In genomic region chr19:11587973-11588631, GRCh38 we compare ENCODE assay signal across 10 cellular contexts. TPM values are rescaled to one million over a fixed set of nuclear protein-coding genes. Genes with fewer than 3 reads are reported as not detected.
DNase-seq lines count a peak whose midpoint lies in the region; ATAC-seq, FAIRE-seq and TF ChIP-seq lines count a peak whose summit lies in the region.
"Had no signal": no experiment of that assay in that cellular context is flagged by ENCODE, and none has a peak within 500 bp of the region (broad histone marks: within the 10 kb centered on the region; RNA-seq: fewer than 3 reads in every experiment).

No MANE protein-coding gene starts in this region.

- H3K9me3 ChIP-seq in CD4-positive, alpha-beta memory T cell (ENCODE audit: control insufficient read depth in 1 of 2, low read length in 2 of 2): no peaks in the 10 kb centered on the region
- H3K9me3 ChIP-seq in astrocyte (ENCODE audit: insufficient read depth, low read depth, low read length) (no peaks in the 10 kb centered on the region), neural cell (ENCODE audit: low read length) (no peaks in the 10 kb centered on the region)
- H3K9me3 ChIP-seq: neutrophil had no signal

- no peak for TF ChIP-seq CTCF in astrocyte (IDR thresholded peaks at IDR 0.05; ENCODE audit: insufficient read depth, low read depth, low read length)
- no peak for TF ChIP-seq CTCF in neural cell (IDR thresholded peaks at IDR 0.05; ENCODE audit: poor library complexity, severe bottlenecking)

- no peak overlapping the region for H2AFZ ChIP-seq in astrocyte (ENCODE audit: low read depth, low read length)
- H2AFZ ChIP-seq in neural cell (ENCODE audit: low read depth, low read length): no peak overlapping the region

- no peak overlapping the region for H3K4me3 ChIP-seq in CD4-positive, alpha-beta memory T cell (ENCODE audit: low read length in 2 of 2)
- H3K4me3 ChIP-seq in astrocyte (ENCODE audit: insufficient read depth, low read depth, low read length): no peak overlapping the region
- H3K4me3 ChIP-seq in neural cell (ENCODE audit: low read length): no peak overlapping the region

- H3K9ac ChIP-seq in astrocyte (ENCODE audit: low read length) (no peak overlapping the region), neural cell (ENCODE audit: low read length) (peak overlapping the region; percentile 10)

- DNase-seq in CD4-positive, alpha-beta memory T cell: no peak
- DNase-seq in astrocyte (ENCODE audit: low read depth): no peak
- DNase-seq in NAMALWA (ENCODE audit: low spot score): no peak
- no peak for DNase-seq in activated CD4-positive, alpha-beta T cell treated with anti-CD3 and anti-CD28 coated beads for 4 hours
- DNase-seq in kidney glomerular epithelial cell (lab: John Stamatoyannopoulos, UW): no peak

- H3K79me2 ChIP-seq in astrocyte (ENCODE audit: insufficient read depth, low read length) (no peaks in the 10 kb centered on the region), neural cell (replicated peaks; ENCODE audit: insufficient read depth, low read length) (no peaks in the 10 kb centered on the region)

- peak overlapping the region; percentile 40 for H3K4me2 ChIP-seq in astrocyte (ENCODE audit: low read length)
- H3K4me2 ChIP-seq in neural cell (ENCODE audit: low read length): no peak overlapping the region

- peak overlapping the region in 4 of 7 donors; percentile 22 to 86 (median 58) for H3K27ac Mint-ChIP-seq in CD4-positive, alpha-beta memory T cell
- H3K27ac Mint-ChIP-seq in IgD-negative memory B cell (peak overlapping the region in 2 of 3 donors; percentile 39 to 58), astrocyte (ENCODE audit: unreplicated experiment) (no peak overlapping the region)

- no peak overlapping the region for H3K27ac ChIP-seq in CD4-positive, alpha-beta memory T cell (ENCODE audit: low read depth, low read length)
- H3K27ac ChIP-seq in astrocyte (ENCODE audit: low read depth, low read length) (no peak overlapping the region), neural cell (ENCODE audit: low read length) (no peak overlapping the region)
- H3K27ac ChIP-seq: neutrophil had no signal

- intact Hi-C loops in CD4-positive, alpha-beta memory T cell (cut with micrococcal nuclease): loop anchor here (1.0 kb wide), 5 partner anchors 28 to 295 kb away; no protein-coding TSS in a partner anchor

- peaks cover 3% of the 10 kb centered on the region for H3K4me1 ChIP-seq in CD4-positive, alpha-beta memory T cell (ENCODE audit: insufficient read depth, low read length)
- H3K4me1 ChIP-seq in astrocyte (ENCODE audit: insufficient read depth, low read length): no peaks in the 10 kb centered on the region

- H3K27me3 Mint-ChIP-seq in CD4-positive, alpha-beta memory T cell: peaks cover 0 to 2% of the 10 kb centered on the region in 2 donors
- no peaks in the 10 kb centered on the region for H3K27me3 Mint-ChIP-seq in IgD-negative memory B cell
- peaks cover 6% of the 10 kb centered on the region for H3K27me3 Mint-ChIP-seq in astrocyte (ENCODE audit: low read depth, unreplicated experiment)

- no peak overlapping the region for H3K4me3 Mint-ChIP-seq in CD4-positive, alpha-beta memory T cell
- H3K4me3 Mint-ChIP-seq in IgD-negative memory B cell (peak overlapping the region in 1 of 4 donors; percentile 60), astrocyte (ENCODE audit: unreplicated experiment) (no peak overlapping the region)

- no peak for TF ChIP-seq EP300 in neural cell (conservative IDR thresholded peaks at IDR 0.05; ENCODE audit: poor library complexity, severe bottlenecking)

- no peak for ATAC-seq in HG02938 (IDR thresholded peaks at IDR 0.05; ENCODE audit: unreplicated experiment)

- no peaks in the 10 kb centered on the region for H4K20me1 ChIP-seq in astrocyte (ENCODE audit: insufficient read depth, low read length)
- H4K20me1 ChIP-seq in neural cell (ENCODE audit: insufficient read depth): no peaks in the 10 kb centered on the region

- H3K36me3 Mint-ChIP-seq in CD4-positive, alpha-beta memory T cell: no peaks in the 10 kb centered on the region
- peaks cover 2% of the 10 kb centered on the region for H3K36me3 Mint-ChIP-seq in IgD-negative memory B cell
- H3K36me3 Mint-ChIP-seq in astrocyte (ENCODE audit: low read depth, unreplicated experiment): no peaks in the 10 kb centered on the region

- no peaks in the 10 kb centered on the region for H3K36me3 ChIP-seq in CD4-positive, alpha-beta memory T cell (ENCODE audit: insufficient read depth, low read length)
- H3K36me3 ChIP-seq in astrocyte (ENCODE audit: insufficient read depth, low read length): no peaks in the 10 kb centered on the region
- H3K36me3 ChIP-seq in neural cell (ENCODE audit: insufficient read depth, low read length): no peaks in the 10 kb centered on the region
- H3K36me3 ChIP-seq: neutrophil had no signal

- POLR2A ChIA-PET in CD4-positive, alpha-beta memory T cell (lab: Charles Lee; ENCODE audit: partially characterized antibody): interaction anchor here (0.7 to 1.2 kb wide), 2 partner anchors 9 to 29 kb away, joined by 3 read pairs; partner anchors contain the start of genes ELOF1 and ZNF627

- no peaks in the 10 kb centered on the region for H3K9me2 ChIP-seq in neural cell (ENCODE audit: insufficient read depth, low read length)

- H3K4me1 Mint-ChIP-seq in CD4-positive, alpha-beta memory T cell: peaks cover 0 to 10% (median 1%) of the 10 kb centered on the region in 4 donors
- H3K4me1 Mint-ChIP-seq in IgD-negative memory B cell: peaks cover 16 to 26% (median 25%) of the 10 kb centered on the region in 3 donors
- no peaks in the 10 kb centered on the region for H3K4me1 Mint-ChIP-seq in astrocyte (ENCODE audit: low read depth, unreplicated experiment)

- H3K9me3 Mint-ChIP-seq in CD4-positive, alpha-beta memory T cell: no peaks in the 10 kb centered on the region
- H3K9me3 Mint-ChIP-seq in IgD-negative memory B cell (peaks cover 0 to 2% (median 0%) of the 10 kb centered on the region in 3 donors), astrocyte (ENCODE audit: unreplicated experiment) (peaks cover 1% of the 10 kb centered on the region)

- CTCF ChIA-PET in CD4-positive, alpha-beta memory T cell (lab: Charles Lee; ENCODE audit: partially characterized antibody): interaction anchor here (0.8 to 6.4 kb wide), 9 partner anchors 8 to 462 kb away, joined by 3 to 38 read pairs (median 3); no protein-coding TSS in a partner anchor

- TF ChIP-seq RAD21 in neural cell (conservative IDR thresholded peaks at IDR 0.05): peak; percentile 10

- FAIRE-seq in astrocyte (lab: Jason Lieb, UNC): no peak
- FAIRE-seq: colon had no signal

- no peaks in the 10 kb centered on the region for H3F3A ChIP-seq in neural cell (ENCODE audit: insufficient read depth, low read length, poor library complexity, severe bottlenecking)

- no peaks in the 10 kb centered on the region for H3K27me3 ChIP-seq in CD4-positive, alpha-beta memory T cell (ENCODE audit: insufficient read depth, low read length)
- H3K27me3 ChIP-seq in astrocyte (ENCODE audit: insufficient read depth, low read length) (no peaks in the 10 kb centered on the region), neural cell (ENCODE audit: insufficient read depth, low read depth, low read length) (no peaks in the 10 kb centered on the region)
- H3K27me3 ChIP-seq: neutrophil had no signal

TF ChIP-seq in neural cell, 6 proteins besides CTCF, POLR2A, EP300 and RAD21 (continues in another document):
- TF ChIP-seq POLR2AphosphoS5 (IDR thresholded peaks at IDR 0.05): no peak
- TF ChIP-seq EZH2 (IDR thresholded peaks at IDR 0.05; ENCODE audit: borderline replicate concordance, insufficient read depth, low read length, poor library complexity, severe bottlenecking): no peak
- no peak for TF ChIP-seq SMC3 (conservative IDR thresholded peaks at IDR 0.05; ENCODE audit: poor library complexity)
- TF ChIP-seq TAF1 (IDR thresholded peaks at IDR 0.05; ENCODE audit: low read depth): no peak

RNA-seq across cellular contexts. Expression of gene ZNF627, which starts 9.2 kb away (rescaled TPM):
- 10 to 100 TPM; 11.5 to 12.6 TPM for total RNA-seq in CD4-positive, alpha-beta memory T cell
- 10 to 100 TPM in 1 of 2 donors, 1 to 10 TPM in 1; 6.8 to 10.3 TPM for polyA plus RNA-seq in CD4-positive, alpha-beta memory T cell
- polyA plus RNA-seq in IgD-negative memory B cell (7.7 TPM), neural cell (84.3 and 91.6 TPM in 2 replicates)
- total RNA-seq in astrocyte: 20.4 and 20.5 TPM in 2 replicates
- 206 and 211 TPM in 2 replicates for polyA minus RNA-seq in neural cell

RNA-seq across cellular contexts. Expression of gene ACP5, which starts 10.7 kb away (rescaled TPM):
- total RNA-seq in CD4-positive, alpha-beta memory T cell: 10 to 100 TPM; 26.8 to 30.3 TPM
- 10 to 100 TPM; 16.9 to 23.8 TPM for polyA plus RNA-seq in CD4-positive, alpha-beta memory T cell
- 109 TPM for polyA plus RNA-seq in IgD-negative memory B cell
- total RNA-seq in astrocyte: not detected in 2 replicates
- not detected in 2 replicates for polyA plus RNA-seq in neural cell
- polyA minus RNA-seq in neural cell: not detected in 2 replicates

RNA-seq across cellular contexts. Expression of gene ELOF1, which starts 29.1 kb away (rescaled TPM):
- total RNA-seq in CD4-positive, alpha-beta memory T cell: 10 to 100 TPM; 46.0 to 48.5 TPM
- polyA plus RNA-seq in CD4-positive, alpha-beta memory T cell: 10 to 100 TPM; 93.1 to 96.1 TPM
- polyA plus RNA-seq in IgD-negative memory B cell: 183 TPM
- 75.7 and 78.8 TPM in 2 replicates for total RNA-seq in astrocyte
- 38.0 and 64.8 TPM in 2 replicates for polyA plus RNA-seq in neural cell
- 25.6 and 27.1 TPM in 2 replicates for polyA minus RNA-seq in neural cell

RNA-seq across cellular contexts. Expression of gene CNN1, which starts 49.5 kb away (rescaled TPM):
- not detected for total RNA-seq in CD4-positive, alpha-beta memory T cell
- polyA plus RNA-seq in CD4-positive, alpha-beta memory T cell: not detected
- polyA plus RNA-seq in IgD-negative memory B cell (not detected), neural cell (0.18 TPM in 1 of 2 replicates, not detected in the other)
- total RNA-seq in astrocyte: 201 and 236 TPM in 2 replicates
- polyA minus RNA-seq in neural cell: not detected in 2 replicates

RNA-seq across cellular contexts. Expression of gene ECSIT, which starts 59.2 kb away (rescaled TPM):
- 10 to 100 TPM; 39.5 to 46.2 TPM for total RNA-seq in CD4-positive, alpha-beta memory T cell
- polyA plus RNA-seq in CD4-positive, alpha-beta memory T cell: 10 to 100 TPM; 27.3 to 35.0 TPM
- polyA plus RNA-seq in IgD-negative memory B cell: 38.7 TPM
- total RNA-seq in astrocyte: 17.8 and 21.9 TPM in 2 replicates
- polyA plus RNA-seq in neural cell: 98.3 and 99.0 TPM in 2 replicates
- polyA minus RNA-seq in neural cell: 45.6 and 54.3 TPM in 2 replicates

Comparison
In these comparisons a context has a peak if more than half of its experiments do, and no peak if none do; other contexts are left out.
1. RNA of gene ACP5, which starts 10.7 kb away (polyA plus RNA-seq): 109 TPM in IgD-negative memory B cell (single experiment) and 16.9 to 23.8 TPM in CD4-positive, alpha-beta memory T cell; not detected in neural cell; every median in the first group is over 10 times any median in the second.